In genomic region chr15:44663410-44664272, GRCh38 we compare ENCODE assay signal across 8 cellular contexts. TPM values are rescaled to one million over a fixed set of nuclear protein-coding genes. Genes with fewer than 3 reads are reported as not detected.
A peak's percentile ranks its signal among the peaks of the same experiment; 100 is the strongest.
DNase-seq lines count a peak whose midpoint lies in the region; ATAC-seq lines count a peak whose summit lies in the region.

SPG11 (minus strand) TSS chr15:44663662; CDS start chr15:44663647, 15 bp downstream.

- peak; percentile 74 for ATAC-seq in GM19463 (IDR thresholded peaks at IDR 0.05; ENCODE audit: unreplicated experiment)

- DNase-seq in CMK (ENCODE audit: low read depth) (peak; percentile 90), HS-27A (ENCODE audit: low read depth) (peak; percentile 93), NK-92 (lab: John Stamatoyannopoulos, UW; ENCODE audit: unreplicated experiment) (peak; percentile 74), lung microvascular endothelial cell (ENCODE audit: low read depth in 2 of 2) (peak; percentile 98)
- DNase-seq in activated CD8-positive, alpha-beta memory T cell treated with anti-CD3 and anti-CD28 coated beads for 24 hours: peak; percentile 97
- peak; percentile 88 for DNase-seq in effector CD8-positive, alpha-beta T cell (lab: John Stamatoyannopoulos, UW)
- peak; percentile 94 for DNase-seq in stimulated activated CD8-positive, alpha-beta memory T cell treated with anti-CD3 and anti-CD28 coated beads, Interleukin-12 subunit alpha, Interleukin-12 subunit beta, amount 100 ng/mL, for 1 hour (ENCODE audit: low read depth)

RNA-seq across cellular contexts. Expression of gene SPG11, which starts in this region (rescaled TPM):
- total RNA-seq in lung microvascular endothelial cell: 23.5 and 29.8 TPM in 2 replicates

Comparison
In these comparisons a context has a peak if more than half of its experiments do, and no peak if none do; other contexts are left out.
1. Peak in every context shown above with its lines: DNase-seq and ATAC-seq.